In the genomic region with DNA sequence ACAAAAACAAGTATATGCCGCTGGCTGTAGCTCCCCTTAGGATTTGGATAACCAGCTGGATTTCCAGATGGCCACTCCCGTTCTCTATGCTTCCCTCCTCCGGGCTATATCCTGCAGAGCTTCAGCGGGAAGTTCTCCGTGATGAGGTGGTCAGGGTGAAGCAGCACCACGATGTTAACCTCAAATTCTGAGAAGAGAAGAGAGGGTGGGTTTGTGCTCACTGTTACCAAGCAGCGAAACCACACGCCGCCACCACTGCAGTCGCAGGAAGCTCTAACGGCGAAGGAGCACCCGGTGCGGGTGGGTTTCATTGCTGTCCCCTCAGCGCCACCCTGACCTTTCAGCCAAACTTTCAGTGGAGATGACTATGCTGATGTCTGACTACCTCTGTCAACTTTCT, we compare ENCODE assay signal across 13 cellular contexts. TPM values are rescaled to one million over a fixed set of nuclear protein-coding genes. Genes with fewer than 3 reads are reported as not detected.
A peak's percentile ranks its signal among the peaks of the same experiment; 100 is the strongest.
DNase-seq lines count a peak whose midpoint lies in the region; ATAC-seq, FAIRE-seq and TF ChIP-seq lines count a peak whose summit lies in the region.
"Had no signal": no experiment of that assay in that cellular context is flagged by ENCODE, and none has a peak within 500 bp of the region (broad histone marks: within the 10 kb centered on the region; RNA-seq: fewer than 3 reads in every experiment).

No MANE protein-coding gene starts in this region.

- peaks cover 0 to 5% of the 10 kb centered on the region in 2 donors for H3K4me1 ChIP-seq in kidney (ENCODE audit: control insufficient read depth in 1 of 2, insufficient read depth in 1 of 2, low read depth in 1 of 2, low read length in 2 of 2)
- H3K4me1 ChIP-seq: body of pancreas, neural progenitor cell had no signal

- H3K9me3 ChIP-seq in kidney (ENCODE audit: control insufficient read depth in 1 of 2, low read length in 2 of 2): no peaks in the 10 kb centered on the region
- H3K9me3 ChIP-seq: body of pancreas, esophagus muscularis mucosa had no signal

- ATAC-seq in HG03457 (IDR thresholded peaks at IDR 0.05; ENCODE audit: unreplicated experiment): no peak
- ATAC-seq: body of pancreas had no signal

- intact Hi-C loops in activated CD4-positive, alpha-beta memory T cell treated with anti-CD3 and anti-CD28 coated beads for 36 hours (cut with micrococcal nuclease): loop anchor here (10.0 kb wide), 1 partner anchor 339 kb away; no protein-coding TSS in a partner anchor
- intact Hi-C loops in kidney (cut with DNase I): no loop called here

- no peak overlapping the region for H3K4me3 ChIP-seq in kidney (ENCODE audit: low read length in 2 of 2)
- H3K4me3 ChIP-seq: body of pancreas, esophagus muscularis mucosa, neural progenitor cell had no signal

- H3K27ac ChIP-seq in kidney (ENCODE audit: low read depth in 2 of 2, low read length in 2 of 2): no peak overlapping the region
- H3K27ac ChIP-seq: body of pancreas, esophagus muscularis mucosa, neural progenitor cell had no signal

- no peak overlapping the region for H3K4me3 Mint-ChIP-seq in activated CD4-positive, alpha-beta memory T cell treated with anti-CD3 and anti-CD28 coated beads for 36 hours
- peak overlapping the region; percentile 70 for H3K4me3 Mint-ChIP-seq in activated naive CD8-positive, alpha-beta T cell
- H3K4me3 Mint-ChIP-seq: neural progenitor cell had no signal

- FAIRE-seq in GM19239 (lab: Jason Lieb, UNC) (peak; percentile 35), kidney (lab: Jason Lieb, UNC) (no peak)

- POLR2A ChIA-PET in activated CD4-positive, alpha-beta memory T cell treated with anti-CD3 and anti-CD28 coated beads for 36 hours (lab: Charles Lee): no interaction called here

- H3K4me1 Mint-ChIP-seq in activated CD4-positive, alpha-beta memory T cell treated with anti-CD3 and anti-CD28 coated beads for 36 hours (ENCODE audit: low read depth): peaks cover 30% of the 10 kb centered on the region
- H3K4me1 Mint-ChIP-seq in activated naive CD8-positive, alpha-beta T cell (ENCODE audit: low read depth): peaks cover 50% of the 10 kb centered on the region
- H3K4me1 Mint-ChIP-seq: neural progenitor cell had no signal

- CTCF ChIA-PET in activated CD4-positive, alpha-beta memory T cell treated with anti-CD3 and anti-CD28 coated beads for 36 hours (lab: Charles Lee): no interaction called here

- peaks cover 44% of the 10 kb centered on the region for H3K36me3 Mint-ChIP-seq in activated CD4-positive, alpha-beta memory T cell treated with anti-CD3 and anti-CD28 coated beads for 36 hours
- peaks cover 11% of the 10 kb centered on the region for H3K36me3 Mint-ChIP-seq in activated naive CD8-positive, alpha-beta T cell

- peaks cover 2% of the 10 kb centered on the region for H3K9me3 Mint-ChIP-seq in activated CD4-positive, alpha-beta memory T cell treated with anti-CD3 and anti-CD28 coated beads for 36 hours
- no peaks in the 10 kb centered on the region for H3K9me3 Mint-ChIP-seq in activated naive CD8-positive, alpha-beta T cell (ENCODE audit: low read depth)
- H3K9me3 Mint-ChIP-seq: neural progenitor cell had no signal

- H3K36me3 ChIP-seq in kidney (ENCODE audit: control insufficient read depth in 1 of 2, insufficient read depth in 2 of 2, low read length in 2 of 2): peaks cover 24 to 39% of the 10 kb centered on the region in 2 donors
- H3K36me3 ChIP-seq: neural progenitor cell had no signal

- H3K27me3 Mint-ChIP-seq in activated CD4-positive, alpha-beta memory T cell treated with anti-CD3 and anti-CD28 coated beads for 36 hours: no peaks in the 10 kb centered on the region
- H3K27me3 Mint-ChIP-seq in activated naive CD8-positive, alpha-beta T cell: no peaks in the 10 kb centered on the region

- peak overlapping the region; percentile 77 for H3K27ac Mint-ChIP-seq in activated CD4-positive, alpha-beta memory T cell treated with anti-CD3 and anti-CD28 coated beads for 36 hours
- H3K27ac Mint-ChIP-seq in activated naive CD8-positive, alpha-beta T cell: peak overlapping the region; percentile 90
- H3K27ac Mint-ChIP-seq: neural progenitor cell had no signal

- no peak for TF ChIP-seq CTCF in kidney (IDR thresholded peaks at IDR 0.05; ENCODE audit: borderline replicate concordance, extremely low read depth, insufficient read depth)

- no peak for DNase-seq in GM19239 (ENCODE audit: insufficient read length, low spot score)
- DNase-seq in activated CD4-positive, alpha-beta memory T cell treated with anti-CD3 and anti-CD28 coated beads for 36 hours: peak; percentile 74
- DNase-seq in stimulated activated CD8-positive, alpha-beta memory T cell treated with anti-CD3 and anti-CD28 coated beads, Interleukin-12 subunit alpha, Interleukin-12 subunit beta, amount 100 ng/mL, for 24 hours (ENCODE audit: extremely low read depth): peak; percentile 31
- DNase-seq in kidney: no peak
- DNase-seq in H4 (ENCODE audit: low spot score): no peak
- no peak for DNase-seq in GM19240 (ENCODE audit: insufficient read length, low spot score)
- DNase-seq: body of pancreas, Calu3, NCI-H774 had no signal

- H3K9ac ChIP-seq in kidney (ENCODE audit: low read length in 2 of 2): no peak overlapping the region
- H3K9ac ChIP-seq: neural progenitor cell had no signal

RNA-seq across cellular contexts. Expression of a gene that starts 41.7 kb away (rescaled TPM):
- 10 to 100 TPM; 50.3 to 57.2 TPM for total RNA-seq in activated CD4-positive, alpha-beta memory T cell treated with anti-CD3 and anti-CD28 coated beads for 36 hours
- 51.8 TPM for total RNA-seq in kidney
- 30.0 TPM for polyA plus RNA-seq in kidney (ENCODE audit: insufficient read depth, low read depth, low replicate concordance)
- total RNA-seq in H4 (2014; rRNA removed; shearing (Covaris generic)): 63.6 and 95.0 TPM in 2 replicates

Comparison
In these comparisons a context has a peak if more than half of its experiments do, and no peak if none do; other contexts are left out.
1. DNase-seq: peak in activated CD4-positive, alpha-beta memory T cell treated with anti-CD3 and anti-CD28 coated beads for 36 hours (single experiment) and stimulated activated CD8-positive, alpha-beta memory T cell treated with anti-CD3 and anti-CD28 coated beads, Interleukin-12 subunit alpha, Interleukin-12 subunit beta, amount 100 ng/mL, for 24 hours (single experiment); none in GM19239 (single experiment), kidney (single experiment), H4 (single experiment) and GM19240 (single experiment).